ENCODE assay signal across 8 cellular contexts in genomic region chr4:68375667-68376559, GRCh38. TPM values are rescaled to one million over a fixed set of nuclear protein-coding genes. Genes with fewer than 3 reads are reported as not detected.
A peak's percentile ranks its signal among the peaks of the same experiment; 100 is the strongest.
DNase-seq lines count a peak whose midpoint lies in the region; ATAC-seq, FAIRE-seq and TF ChIP-seq lines count a peak whose summit lies in the region.

No MANE protein-coding gene starts in this region.

- no peaks in the 10 kb centered on the region for H3K79me2 ChIP-seq in DOHH2 (ENCODE audit: control insufficient read depth, low read length)

- H3K4me3 ChIP-seq in DOHH2 (ENCODE audit: low read length) (peak overlapping the region; percentile 27; the same call in 1 of the 2 replicates), fibroblast of villous mesenchyme (ENCODE audit: low read depth, low read length) (peak overlapping the region; percentile 29)

- H3K9me3 ChIP-seq in DOHH2 (ENCODE audit: control insufficient read depth, insufficient read depth, low read length) = no peaks in the 10 kb centered on the region

- DNase-seq in HPDE6-E6E7 (ENCODE audit: extremely low spot score) (peak; percentile 63), RCC 7860 (ENCODE audit: low spot score) (peak; percentile 62), activated gamma-delta T cell treated with Interleukin-2 at 50 U/mL for 16 hours (peak; percentile 45), fibroblast of villous mesenchyme (ENCODE audit: low read depth) (peak; percentile 74), nucleus accumbens (lab: John Stamatoyannopoulos, UW) (peak in 38 of 56 donors; percentile 1 to 69 (median 17)), NCI-H1048 (lab: John Stamatoyannopoulos, UW) (no peak)

- no peaks in the 10 kb centered on the region for H3F3A ChIP-seq in DOHH2 (ENCODE audit: control insufficient read depth, insufficient read depth)

- H4K20me1 ChIP-seq in DOHH2 (ENCODE audit: control insufficient read depth, insufficient read depth, low read depth, low read length) = no peaks in the 10 kb centered on the region

- H3K4me1 ChIP-seq in DOHH2 (ENCODE audit: control insufficient read depth, low read length) = 0 out of 2 replicates have a peak, but pooled peaks cover 3% of the 10 kb centered on the region

- peak overlapping the region; percentile 47 for H3K4me2 ChIP-seq in DOHH2 (ENCODE audit: low read length)

- no peaks in the 10 kb centered on the region for H3K36me3 ChIP-seq in DOHH2 (ENCODE audit: control insufficient read depth, low read length)

- no peak overlapping the region for H3K27ac ChIP-seq in DOHH2 (ENCODE audit: low read depth, low read length)

- peaks cover 24% of the 10 kb centered on the region for H3K27me3 ChIP-seq in DOHH2 (ENCODE audit: control insufficient read depth, low read length)

- H3K9me2 ChIP-seq in DOHH2 (replicated peaks; ENCODE audit: control insufficient read depth, low read length) = no peaks in the 10 kb centered on the region

- ATAC-seq in GM21390 (IDR thresholded peaks at IDR 0.05; ENCODE audit: unreplicated experiment) = peak; percentile 73

- peak; percentile 87 for TF ChIP-seq CTCF in DOHH2 (IDR thresholded peaks at IDR 0.05; ENCODE audit: low read depth, low read length, poor library complexity, severe bottlenecking)
- peak; percentile 96 for TF ChIP-seq CTCF in fibroblast of villous mesenchyme (IDR thresholded peaks at IDR 0.05; ENCODE audit: insufficient read depth, low read depth, low read length)

- FAIRE-seq in RCC 7860 (lab: Jason Lieb, UNC) = peak; percentile 77

RNA-seq across cellular contexts. Expression of gene YTHDC1, which starts 26.0 kb away (rescaled TPM):
- 34.8 and 43.2 TPM in 2 replicates for total RNA-seq in fibroblast of villous mesenchyme
